In genomic region chr5:83488271-83488670, GRCh38 we compare ENCODE assay signal across 33 cellular contexts. TPM values are rescaled to one million over a fixed set of nuclear protein-coding genes. Genes with fewer than 3 reads are reported as not detected.
DNase-seq lines count a peak whose midpoint lies in the region; ATAC-seq and TF ChIP-seq lines count a peak whose summit lies in the region.
"Had no signal": no experiment of that assay in that cellular context is flagged by ENCODE, and none has a peak within 500 bp of the region (broad histone marks: within the 10 kb centered on the region; RNA-seq: fewer than 3 reads in every experiment).

No MANE protein-coding gene starts in this region.

- no peak overlapping the region for H4K91ac ChIP-seq in mesenchymal stem cell (ENCODE audit: low read length)

- H3K4me1 Mint-ChIP-seq in HFFc6 (ENCODE audit: low read depth): peaks cover 35% of the 10 kb centered on the region
- no peaks in the 10 kb centered on the region for H3K4me1 Mint-ChIP-seq in stimulated activated memory B cell treated with anti-CD40 and anti-IgM and Interleukin-4, amounts not matched to agents 10 μg/mL and 1 μg/mL and 100 μg/mL, for 72 hours
- H3K4me1 Mint-ChIP-seq: naive B cell had no signal

- no peak overlapping the region for H3K4ac ChIP-seq in mesenchymal stem cell (ENCODE audit: low read depth in 1 of 2, low read length in 2 of 2)

- H3K79me2 ChIP-seq in fibroblast of lung (ENCODE audit: control insufficient read depth, insufficient read depth, low read length): peaks cover 5% of the 10 kb centered on the region

- H2BK12ac ChIP-seq in mesenchymal stem cell (ENCODE audit: low read length in 2 of 2): no peak overlapping the region

- no peak overlapping the region for H2AK5ac ChIP-seq in mesenchymal stem cell (ENCODE audit: low read length, severe bottlenecking)

- H3K36me3 Mint-ChIP-seq in HFFc6 (ENCODE audit: low read depth): peaks cover 20% of the 10 kb centered on the region
- no peaks in the 10 kb centered on the region for H3K36me3 Mint-ChIP-seq in stimulated activated memory B cell treated with anti-CD40 and anti-IgM and Interleukin-4, amounts not matched to agents 10 μg/mL and 1 μg/mL and 100 μg/mL, for 72 hours
- H3K36me3 Mint-ChIP-seq: activated CD4-positive, alpha-beta memory T cell treated with anti-CD3 and anti-CD28 coated beads for 36 hours; naive B cell had no signal

- H3K9ac ChIP-seq in fibroblast of lung (ENCODE audit: insufficient read depth, low read length) (no peak overlapping the region), mesenchymal stem cell (ENCODE audit: low read length) (peak overlapping the region; percentile 48)
- H3K9ac ChIP-seq: BLaER1 had no signal

- H3K18ac ChIP-seq in mesenchymal stem cell (ENCODE audit: low read depth in 1 of 2, low read length in 2 of 2): no peak overlapping the region

- DNase-seq in AG08396 (ENCODE audit: low spot score): peak; percentile 15
- peak; percentile 9 for DNase-seq in HFFc6
- DNase-seq in fibroblast of lung (ENCODE audit: low read depth in 2 of 2): peak; percentile 51 to 59
- DNase-seq in mesenchymal stem cell: peak; percentile 70
- DNase-seq in RKO (ENCODE audit: low spot score): no peak
- DNase-seq: ACHN; activated CD4-positive, alpha-beta memory T cell treated with anti-CD3 and anti-CD28 coated beads for 36 hours; activated CD8-positive, alpha-beta memory T cell treated with anti-CD3 and anti-CD28 coated beads, Interleukin-2, amount 50 U/mL, for 48 hours; activated naive CD4-positive, alpha-beta T cell treated with anti-CD3 and anti-CD28 coated beads, Interleukin-2, amount 50 U/mL, for 16 hours; amygdala; colonic mucosa; DMS79; effector CD8-positive, alpha-beta T cell; gastrocnemius medialis; hypothalamus; KBM-7; left ventricle myocardium inferior; MM.1S; naive B cell; NCI-H1417; NCI-H2081 treated with DMSO at 0.1 percent for 48 hours; NCI-H226; retina; stimulated activated CD4-positive, alpha-beta T cell treated with anti-CD3 and anti-CD28 coated beads, Interleukin-2, amount 100 ng/mL, for 24 hours; T-helper 1 cell; trophoblast cell had no signal

- H3K27me3 ChIP-seq in fibroblast of lung (ENCODE audit: control insufficient read depth, insufficient read depth, low read length) (no peaks in the 10 kb centered on the region), mesenchymal stem cell (ENCODE audit: control insufficient read depth in 1 of 2, insufficient read depth in 1 of 2, low read length in 2 of 2) (no peaks in the 10 kb centered on the region)
- H3K27me3 ChIP-seq: BLaER1, breast epithelium, colonic mucosa, gastrocnemius medialis, SJCRH30 had no signal

- no peaks in the 10 kb centered on the region for H4K20me1 ChIP-seq in fibroblast of lung (ENCODE audit: control insufficient read depth, extremely low read depth, insufficient read depth, low read length)
- H4K20me1 ChIP-seq: BLaER1 had no signal

- peak overlapping the region in 1 of 4 experiments; percentile 2 for H3K4me3 ChIP-seq in fibroblast of lung (replicated peaks in 1 of 4; ENCODE audit: control extremely low read depth in 1 of 4, insufficient read depth in 1 of 4, low read depth in 3 of 4, low read length in 4 of 4)
- no peak overlapping the region for H3K4me3 ChIP-seq in mesenchymal stem cell (ENCODE audit: insufficient read depth in 1 of 2, low read depth in 1 of 2, low read length in 2 of 2)
- H3K4me3 ChIP-seq: BLaER1, breast epithelium, colonic mucosa, gastrocnemius medialis, left ventricle myocardium inferior, SJCRH30 had no signal

- H3K36me3 ChIP-seq in fibroblast of lung (ENCODE audit: control insufficient read depth, insufficient read depth, low read length): peaks cover 4% of the 10 kb centered on the region
- H3K36me3 ChIP-seq in mesenchymal stem cell (ENCODE audit: control insufficient read depth in 1 of 2, insufficient read depth in 2 of 2, low read depth in 1 of 2, low read length in 2 of 2): peaks cover 10 to 98% of the 10 kb centered on the region in 2 experiments
- H3K36me3 ChIP-seq: BLaER1, breast epithelium, colonic mucosa, gastrocnemius medialis had no signal

- H3K9me3 Mint-ChIP-seq in HFFc6: no peaks in the 10 kb centered on the region
- H3K9me3 Mint-ChIP-seq in stimulated activated memory B cell treated with anti-CD40 and anti-IgM and Interleukin-4, amounts not matched to agents 10 μg/mL and 1 μg/mL and 100 μg/mL, for 72 hours: peaks cover 4% of the 10 kb centered on the region
- H3K9me3 Mint-ChIP-seq: activated CD4-positive, alpha-beta memory T cell treated with anti-CD3 and anti-CD28 coated beads for 36 hours; mesothelial cell of epicardium had no signal

- no peak overlapping the region for H2BK120ac ChIP-seq in mesenchymal stem cell (ENCODE audit: low read depth, low read length)

- H3K4me2 ChIP-seq in fibroblast of lung (ENCODE audit: extremely low read depth, insufficient read depth, low read length) (peak overlapping the region; percentile 54), mesenchymal stem cell (ENCODE audit: low read length, poor library complexity, severe bottlenecking) (no peak overlapping the region)
- H3K4me2 ChIP-seq: BLaER1 had no signal

- no peak overlapping the region for H2BK15ac ChIP-seq in mesenchymal stem cell (ENCODE audit: low read depth, poor library complexity, severe bottlenecking)

- H2AFZ ChIP-seq in fibroblast of lung (ENCODE audit: low read length): no peak overlapping the region
- no peak overlapping the region for H2AFZ ChIP-seq in mesenchymal stem cell (ENCODE audit: low read depth, low read length)

- H3K9me3 ChIP-seq in fibroblast of lung (ENCODE audit: control insufficient read depth, insufficient read depth, low read depth, low read length) (no peaks in the 10 kb centered on the region), mesenchymal stem cell (ENCODE audit: control insufficient read depth, low read length) (no peaks in the 10 kb centered on the region)
- H3K9me3 ChIP-seq: BLaER1, breast epithelium, colonic mucosa, gastrocnemius medialis, left ventricle myocardium inferior, SJCRH30 had no signal

- no peak overlapping the region for H4K8ac ChIP-seq in mesenchymal stem cell (ENCODE audit: low read length)

- TF ChIP-seq CTCF in HFFc6 (IDR thresholded peaks at IDR 0.05) (no peak), fibroblast of lung (conservative IDR thresholded peaks at IDR 0.05 in 1 of 2, IDR thresholded peaks at IDR 0.05 in 1 of 2; ENCODE audit: low read depth in 1 of 2, low read length in 2 of 2) (no peak)

- peak overlapping the region; percentile 20 for H3K27ac ChIP-seq in fibroblast of lung (ENCODE audit: insufficient read depth, low read length)
- peak overlapping the region; percentile 53 for H3K27ac ChIP-seq in mesenchymal stem cell (ENCODE audit: low read length, poor library complexity, severe bottlenecking)
- H3K27ac ChIP-seq: BLaER1, breast epithelium, colonic mucosa, gastrocnemius medialis, left ventricle myocardium inferior, SJCRH30 had no signal

- 0% methylated on average over 1 of the region's 1 CpG for WGBS in mesenchymal stem cell

- ATAC-seq in HG03457 (IDR thresholded peaks at IDR 0.05; ENCODE audit: unreplicated experiment) (no peak), GM18861 (IDR thresholded peaks at IDR 0.05; ENCODE audit: unreplicated experiment) (no peak)
- no peak for ATAC-seq in stimulated activated memory B cell treated with anti-CD40 and anti-IgM and Interleukin-4, amounts not matched to agents 10 μg/mL and 1 μg/mL and 100 μg/mL, for 72 hours
- ATAC-seq: gastrocnemius medialis had no signal

- H3K4me1 ChIP-seq in fibroblast of lung (ENCODE audit: control insufficient read depth, extremely low read depth, insufficient read depth, low read length) (peaks cover 2% of the 10 kb centered on the region), mesenchymal stem cell (ENCODE audit: control insufficient read depth, insufficient read depth, low read depth, low read length) (peaks cover 2% of the 10 kb centered on the region)
- H3K4me1 ChIP-seq: BLaER1, breast epithelium, colonic mucosa, gastrocnemius medialis, left ventricle myocardium inferior had no signal

- H3K27me3 Mint-ChIP-seq in HFFc6 (ENCODE audit: insufficient read depth): peaks cover 1% of the 10 kb centered on the region; the same call in 1 of the 2 replicates
- H3K27me3 Mint-ChIP-seq in stimulated activated memory B cell treated with anti-CD40 and anti-IgM and Interleukin-4, amounts not matched to agents 10 μg/mL and 1 μg/mL and 100 μg/mL, for 72 hours: no peaks in the 10 kb centered on the region

- H3K14ac ChIP-seq in mesenchymal stem cell (ENCODE audit: low read length in 2 of 2): no peak overlapping the region

- H3K79me1 ChIP-seq in mesenchymal stem cell (replicated peaks; ENCODE audit: low read length, poor library complexity, severe bottlenecking): peaks cover 13% of the 10 kb centered on the region

- no peak overlapping the region for H2BK5ac ChIP-seq in mesenchymal stem cell (ENCODE audit: low read depth, low read length, poor library complexity, severe bottlenecking)

- no peak overlapping the region for H3K27ac Mint-ChIP-seq in HFFc6
- H3K27ac Mint-ChIP-seq in stimulated activated memory B cell treated with anti-CD40 and anti-IgM and Interleukin-4, amounts not matched to agents 10 μg/mL and 1 μg/mL and 100 μg/mL, for 72 hours: no peak overlapping the region
- H3K27ac Mint-ChIP-seq: activated CD4-positive, alpha-beta memory T cell treated with anti-CD3 and anti-CD28 coated beads for 36 hours; mesothelial cell of epicardium; naive B cell had no signal

- H3K23ac ChIP-seq in mesenchymal stem cell (ENCODE audit: low read length in 2 of 2): no peak overlapping the region

- no peak overlapping the region for H3K4me3 Mint-ChIP-seq in HFFc6
- no peak overlapping the region for H3K4me3 Mint-ChIP-seq in stimulated activated memory B cell treated with anti-CD40 and anti-IgM and Interleukin-4, amounts not matched to agents 10 μg/mL and 1 μg/mL and 100 μg/mL, for 72 hours
- H3K4me3 Mint-ChIP-seq: activated CD4-positive, alpha-beta memory T cell treated with anti-CD3 and anti-CD28 coated beads for 36 hours; mesothelial cell of epicardium; naive B cell had no signal

RNA-seq across cellular contexts. Expression of gene VCAN, which starts 16.7 kb away (rescaled TPM):
- total RNA-seq in HFFc6 (2021; fragmentation: NEBNext Ultra II Directional; extraction: Animal tissue kit (Norgen Biotek cat#: 25700)): 10 to 100 TPM; 18.8 to 25.5 (median 22.5) TPM
- total RNA-seq in fibroblast of lung: 190 and 227 TPM in 2 replicates
- 51.9 and 144 TPM in 2 replicates for polyA plus RNA-seq in fibroblast of lung
- 45.9 and 123 TPM in 2 replicates for polyA plus RNA-seq in fibroblast of lung (2012)
- 175 and 349 TPM in 2 replicates for polyA minus RNA-seq in fibroblast of lung (ENCODE audit: low replicate concordance)
- polyA plus RNA-seq in mesenchymal stem cell (2013, experiment 1 of 2): 102 TPM
- polyA plus RNA-seq in mesenchymal stem cell (2013, experiment 2 of 2): 96.6 TPM
